ENCODE assay signal across 8 cellular contexts in the genomic region with DNA sequence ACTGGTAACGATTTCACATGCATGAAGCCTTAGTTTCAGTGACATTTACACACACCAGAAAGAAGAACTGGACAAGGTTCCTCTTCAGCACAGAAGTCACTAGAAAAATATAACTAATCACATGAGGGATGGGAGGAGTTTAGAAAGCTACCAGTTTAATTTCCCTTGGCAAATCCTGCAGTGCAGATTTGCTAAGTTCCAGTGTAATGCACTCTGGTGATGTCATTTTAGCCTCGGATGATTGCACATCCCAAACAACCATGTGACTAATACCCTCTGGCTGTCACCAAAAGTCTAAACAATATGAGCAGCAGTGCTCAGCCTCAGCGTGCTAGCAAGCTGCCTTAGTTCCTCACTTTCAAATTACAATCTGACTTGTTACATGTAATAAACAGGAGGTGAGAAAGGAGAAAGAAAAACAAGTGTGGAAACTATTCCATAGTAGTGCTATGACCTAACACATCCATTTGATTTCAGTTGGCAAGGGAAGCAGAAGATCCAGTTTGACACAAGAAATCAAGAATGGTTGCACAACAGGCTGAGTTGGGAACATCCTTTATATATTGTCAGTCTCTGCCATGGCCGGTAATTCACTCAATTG. TPM values are rescaled to one million over a fixed set of nuclear protein-coding genes. Genes with fewer than 3 reads are reported as not detected.
DNase-seq lines count a peak whose midpoint lies in the region; ATAC-seq and TF ChIP-seq lines count a peak whose summit lies in the region.

No MANE protein-coding gene starts in this region.

- H4K20me1 ChIP-seq in OCI-LY7 (ENCODE audit: insufficient read depth, low read length): no peaks in the 10 kb centered on the region

- no peaks in the 10 kb centered on the region for H3K9me2 ChIP-seq in OCI-LY7 (ENCODE audit: insufficient read depth, low read length)

- WGBS in mesodermal cell (ENCODE audit: insufficient coverage in 2 of 2), 2 experiments: 17 to 56% methylated on average over 1 of the region's 4 CpGs

- peak; percentile 60 for ATAC-seq in GM21825 (IDR thresholded peaks at IDR 0.05; ENCODE audit: unreplicated experiment)
- ATAC-seq in GM21367 (IDR thresholded peaks at IDR 0.05; ENCODE audit: unreplicated experiment): no peak

- H3K79me2 ChIP-seq in OCI-LY7 (ENCODE audit: insufficient read depth, low read depth, low read length): no peaks in the 10 kb centered on the region

- H3K27ac Mint-ChIP-seq in type B pancreatic cell: peak overlapping the region; percentile 95

- H2AFZ ChIP-seq in OCI-LY7 (ENCODE audit: low read length): no peak overlapping the region

- POLR2A ChIA-PET in OCI-LY7 (lab: Charles Lee): interaction anchor here (1.2 kb wide), 1 partner anchor 14 kb away, joined by 3 read pairs; no protein-coding TSS in a partner anchor

- DNase-seq in AG09319 (ENCODE audit: extremely low read depth, low read depth) (peak; percentile 73), NOMO-1 treated with DMSO at 0.1 percent for 48 hours (lab: John Stamatoyannopoulos, UW; ENCODE audit: unreplicated experiment) (peak; percentile 93), coronary artery (ENCODE audit: low spot score) (peak; percentile 80), type B pancreatic cell (ENCODE audit: extremely low spot score, unreplicated experiment) (no peak), OCI-LY7 (ENCODE audit: low spot score) (no peak)

- BruUV-seq in OCI-LY7 (replicated peaks; lab: Mats Ljungman, UMichigan): no TSS peak

- intact Hi-C loops in OCI-LY7 (cut with micrococcal nuclease; ENCODE audit: unreplicated experiment): no loop called here

- CTCF ChIA-PET in OCI-LY7 (lab: Charles Lee; ENCODE audit: unreplicated experiment): no interaction called here

- H3K4me2 ChIP-seq in OCI-LY7 (ENCODE audit: low read length): no peak overlapping the region

- peaks cover 5% of the 10 kb centered on the region for H3K9me3 Mint-ChIP-seq in type B pancreatic cell

- H3K4me1 ChIP-seq in mesodermal cell (ENCODE audit: control insufficient read depth, insufficient read depth, low read length, poor library complexity, severe bottlenecking) (peaks cover 21% of the 10 kb centered on the region), OCI-LY7 (ENCODE audit: insufficient read depth, low read length, poor library complexity, severe bottlenecking) (no peaks in the 10 kb centered on the region)

- H3K36me3 ChIP-seq in mesodermal cell (ENCODE audit: control insufficient read depth, insufficient read depth, low read length) (no peaks in the 10 kb centered on the region), OCI-LY7 (ENCODE audit: insufficient read depth, low read length) (no peaks in the 10 kb centered on the region)

- peaks cover 26% of the 10 kb centered on the region for H3K4me1 Mint-ChIP-seq in type B pancreatic cell (ENCODE audit: unreplicated experiment)

- H3K4me3 ChIP-seq in coronary artery (peak overlapping the region; percentile 14), mesodermal cell (ENCODE audit: extremely low read depth, insufficient read depth, low read length, poor library complexity, severe bottlenecking) (no peak overlapping the region), OCI-LY7 (ENCODE audit: low read depth, low read length, poor library complexity, severe bottlenecking) (no peak overlapping the region)

- H3K4me3 Mint-ChIP-seq in type B pancreatic cell: peak overlapping the region; percentile 75

- H3K27ac ChIP-seq in coronary artery (peak overlapping the region; percentile 38 to 86), mesodermal cell (ENCODE audit: low read depth, low read length, severe bottlenecking) (peak overlapping the region; percentile 66), OCI-LY7 (ENCODE audit: low read depth, low read length, poor library complexity, severe bottlenecking) (no peak overlapping the region)

- H3K9me3 ChIP-seq in mesodermal cell (ENCODE audit: control insufficient read depth, low read length) (no peaks in the 10 kb centered on the region), OCI-LY7 (ENCODE audit: low read length) (no peaks in the 10 kb centered on the region)

- H3K36me3 Mint-ChIP-seq in type B pancreatic cell: peaks cover 4% of the 10 kb centered on the region

- no peaks in the 10 kb centered on the region for H3K27me3 Mint-ChIP-seq in type B pancreatic cell

- TF ChIP-seq CTCF in AG09319 (IDR thresholded peaks at IDR 0.05; ENCODE audit: low read depth, low read length) (no peak), coronary artery (IDR thresholded peaks at IDR 0.05) (no peak), type B pancreatic cell (conservative IDR thresholded peaks at IDR 0.05) (no peak), OCI-LY7 (conservative IDR thresholded peaks at IDR 0.05; ENCODE audit: low read length) (no peak)

RNA-seq across cellular contexts. Expression of gene PPP1CB, which starts 35.3 kb away (rescaled TPM):
- polyA plus RNA-seq in mesodermal cell (2013, experiment 1 of 2): 101 TPM
- polyA plus RNA-seq in mesodermal cell (2013, experiment 2 of 2): 105 TPM
- 222 and 227 TPM in 2 replicates for total RNA-seq in type B pancreatic cell (ENCODE audit: low replicate concordance)
- 48.5 and 67.5 TPM in 2 replicates for total RNA-seq in OCI-LY7 (2014; rRNA removed; shearing (Covaris generic))
- total RNA-seq in OCI-LY7 (2022): 127 and 144 TPM in 2 replicates

Comparison
In these comparisons a context has a peak if more than half of its experiments do, and no peak if none do; other contexts are left out.
1. DNase-seq: peak in AG09319 (single experiment), NOMO-1 treated with DMSO at 0.1 percent for 48 hours (single experiment) and coronary artery (single experiment); none in type B pancreatic cell (single experiment) and OCI-LY7 (single experiment).